In the genomic region with DNA sequence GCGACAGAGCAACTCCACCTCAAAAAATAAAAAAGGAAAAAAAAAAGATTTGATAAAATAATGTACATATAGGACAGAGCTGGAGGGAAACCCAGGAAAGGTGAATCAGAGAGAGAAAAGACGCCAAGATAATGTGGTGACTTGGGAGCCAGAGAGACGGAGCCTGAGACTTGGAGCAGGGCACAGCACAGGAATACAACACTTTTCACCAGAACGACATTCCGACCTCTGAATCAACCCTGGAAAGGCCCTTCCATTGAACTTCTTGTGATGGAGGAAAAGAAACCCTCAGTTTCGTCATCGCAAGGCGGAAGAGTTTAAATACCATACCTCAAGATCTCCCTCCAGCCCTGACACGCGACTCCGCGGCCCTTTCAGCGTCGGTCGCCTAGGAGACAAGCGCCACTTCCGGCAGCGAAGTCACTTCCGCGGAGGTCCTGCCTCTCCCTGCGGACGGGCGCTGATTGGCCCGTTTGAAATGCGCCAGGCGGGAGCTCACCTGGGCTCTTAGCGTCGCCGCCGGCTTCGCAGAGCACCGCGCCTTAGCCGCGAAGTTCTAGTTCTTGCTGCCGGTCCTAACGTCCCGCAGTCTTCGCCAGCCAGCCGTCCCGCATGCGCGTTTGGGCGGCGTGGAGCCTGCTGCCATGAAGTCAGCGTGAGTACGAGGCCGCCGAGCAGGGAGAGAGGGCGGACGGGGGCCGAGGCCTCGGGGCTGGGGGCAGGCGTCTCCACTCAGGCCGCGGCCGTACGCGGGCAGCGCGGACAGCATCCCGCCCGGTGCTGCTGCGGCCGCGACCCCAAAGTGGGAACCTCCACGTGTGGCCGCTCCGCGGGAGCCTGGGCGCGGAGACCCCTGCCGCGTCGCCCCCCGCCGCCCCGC, we compare ENCODE assay signal across 8 cellular contexts. TPM values are rescaled to one million over a fixed set of nuclear protein-coding genes. Genes with fewer than 3 reads are reported as not detected.
DNase-seq lines count a peak whose midpoint lies in the region; ATAC-seq and TF ChIP-seq lines count a peak whose summit lies in the region.

A gene (plus strand): TSS at position 528 of the 880 bp plus-strand sequence. CDS start 117 bp downstream, at position 645.

- H2AFZ ChIP-seq in parathyroid adenoma: peak within 1 kb of the TSS; percentile 80

- peaks cover 30% of the 10 kb centered on the region for H3K4me1 Mint-ChIP-seq in activated naive CD8-positive, alpha-beta T cell treated with anti-CD3 and anti-CD28 coated beads, Interleukin-2, amount 10 ng/mL, durations not matched to agents 7 days and 5 days

- H3K9me3 ChIP-seq in parathyroid adenoma (ENCODE audit: control insufficient read depth, low read length) (no peaks in the 10 kb centered on the region), transverse colon (no peaks in the 10 kb centered on the region)

- no peak for TF ChIP-seq CTCF in parathyroid adenoma (IDR thresholded peaks at IDR 0.05)
- TF ChIP-seq CTCF in transverse colon (IDR thresholded peaks at IDR 0.05): no peak

- no peaks in the 10 kb centered on the region for H3K36me3 ChIP-seq in parathyroid adenoma (ENCODE audit: control insufficient read depth, insufficient read depth, low read length)
- no peaks in the 10 kb centered on the region for H3K36me3 ChIP-seq in transverse colon

- H3K27me3 Mint-ChIP-seq in activated naive CD8-positive, alpha-beta T cell treated with anti-CD3 and anti-CD28 coated beads, Interleukin-2, amount 10 ng/mL, durations not matched to agents 7 days and 5 days: peaks cover 4% of the 10 kb centered on the region

- H3K27me3 ChIP-seq in parathyroid adenoma (ENCODE audit: control insufficient read depth, insufficient read depth, low read length) (no peaks in the 10 kb centered on the region), transverse colon (no peaks in the 10 kb centered on the region)

- peak within 1 kb of the TSS; percentile 92 for H3K4me3 Mint-ChIP-seq in activated naive CD8-positive, alpha-beta T cell treated with anti-CD3 and anti-CD28 coated beads, Interleukin-2, amount 10 ng/mL, durations not matched to agents 7 days and 5 days

- no peaks in the 10 kb centered on the region for H3K9me3 Mint-ChIP-seq in activated naive CD8-positive, alpha-beta T cell treated with anti-CD3 and anti-CD28 coated beads, Interleukin-2, amount 10 ng/mL, durations not matched to agents 7 days and 5 days

- TF ChIP-seq POLR2A in GM10847 (IDR thresholded peaks at IDR 0.05; ENCODE audit: extremely low read depth, insufficient read length): peak; percentile 69
- no peak for TF ChIP-seq POLR2A in transverse colon (IDR thresholded peaks at IDR 0.05)

- TF ChIP-seq EP300 in transverse colon (IDR thresholded peaks at IDR 0.05; ENCODE audit: low read depth): no peak

- POLR2A ChIA-PET in activated naive CD8-positive, alpha-beta T cell treated with anti-CD3 and anti-CD28 coated beads, Interleukin-2, amount 10 ng/mL, durations not matched to agents 7 days and 5 days (lab: Charles Lee): interaction anchor here (1.0 to 4.1 kb wide), 4 partner anchors 18 to 44 kb away, joined by 3 to 52 read pairs (median 4); a partner anchor contains a TSS

- H3K36me3 Mint-ChIP-seq in activated naive CD8-positive, alpha-beta T cell treated with anti-CD3 and anti-CD28 coated beads, Interleukin-2, amount 10 ng/mL, durations not matched to agents 7 days and 5 days: peaks cover 23% of the 10 kb centered on the region

- ATAC-seq in HG02642 (IDR thresholded peaks at IDR 0.05; ENCODE audit: poor library complexity, unreplicated experiment) (peak; percentile 95), Right ventricle myocardium superior (ENCODE audit: poor library complexity) (peak; percentile 99)
- ATAC-seq in activated naive CD8-positive, alpha-beta T cell treated with anti-CD3 and anti-CD28 coated beads, Interleukin-2, amount 10 ng/mL, durations not matched to agents 7 days and 5 days (ENCODE audit: low read depth): peak; percentile 96

- peak; percentile 97 for DNase-seq in NCI-H1105 treated with DMSO at 0.1 percent for 48 hours (lab: John Stamatoyannopoulos, UW)
- DNase-seq in SW 1271 (lab: John Stamatoyannopoulos, UW): peak; percentile 88 to 95
- peak; percentile 92 for DNase-seq in activated naive CD8-positive, alpha-beta T cell treated with anti-CD3 and anti-CD28 coated beads, Interleukin-2, amount 10 ng/mL, durations not matched to agents 7 days and 5 days
- peak; percentile 95 for DNase-seq in Right ventricle myocardium superior
- peak; percentile 95 for DNase-seq in transverse colon

- peak within 1 kb of the TSS; percentile 85 for H3K27ac Mint-ChIP-seq in activated naive CD8-positive, alpha-beta T cell treated with anti-CD3 and anti-CD28 coated beads, Interleukin-2, amount 10 ng/mL, durations not matched to agents 7 days and 5 days

- peak within 1 kb of the TSS; percentile 56 for H3K4me3 ChIP-seq in parathyroid adenoma (ENCODE audit: low read depth, low read length)
- H3K4me3 ChIP-seq in transverse colon: peak within 1 kb of the TSS; percentile 43 to 98 (median 92)

- intact Hi-C loops in Right ventricle myocardium superior (cut with DNase I): no loop called here
- intact Hi-C loops in transverse colon (cut with DNase I; ENCODE audit: low total_unique reads): no loop called here

- no peaks in the 10 kb centered on the region for H3K4me1 ChIP-seq in parathyroid adenoma
- H3K4me1 ChIP-seq in transverse colon: peaks cover 0 to 14% (median 9%) of the 10 kb centered on the region in 4 donors

- WGBS in transverse colon (ENCODE audit: low coverage in 1 of 2), 2 donors: 5 to 18% methylated on average over 5 to 26 of the region's 78 CpGs

- in situ Hi-C loops in transverse colon (cut with MboI; ENCODE audit: low pct_ligation_motif_present in 1 of 4, low pct_unique_long_range_greater_than_20kb in 1 of 4, low sequenced_read_pairs in 3 of 4): no loop called here

- no peak within 1 kb of the TSS for H3K27ac ChIP-seq in parathyroid adenoma
- H3K27ac ChIP-seq in transverse colon: peak within 1 kb of the TSS; percentile 63 to 84 (median 76)

- H3K79me2 ChIP-seq in parathyroid adenoma: no peaks in the 10 kb centered on the region

- H3K4me2 ChIP-seq in parathyroid adenoma (ENCODE audit: low read length): peak within 1 kb of the TSS; percentile 96

- H3K9ac ChIP-seq in parathyroid adenoma: no peak within 1 kb of the TSS

RNA-seq across cellular contexts. Expression of the gene that starts here (rescaled TPM):
- 10 to 100 TPM; 50.7 to 57.7 TPM for total RNA-seq in activated naive CD8-positive, alpha-beta T cell treated with anti-CD3 and anti-CD28 coated beads, Interleukin-2, amount 10 ng/mL, durations not matched to agents 7 days and 5 days
- 0.70 TPM for total RNA-seq in Right ventricle myocardium superior
- 10 to 100 TPM in 1 of 4 donors, 1 to 10 TPM in 3; 1.9 to 11.5 (median 5.2) TPM for total RNA-seq in transverse colon

Comparison
In these comparisons a context has a peak if more than half of its experiments do, and no peak if none do; other contexts are left out.
1. RNA of the gene that starts here (total RNA-seq): 50.7 to 57.7 TPM in activated naive CD8-positive, alpha-beta T cell treated with anti-CD3 and anti-CD28 coated beads, Interleukin-2, amount 10 ng/mL, durations not matched to agents 7 days and 5 days; 1.9 to 11.5 TPM in transverse colon and 0.70 TPM in Right ventricle myocardium superior (single experiment); every median in the first group is over 4 times any median in the second.
2. Peak in DNase-seq and ATAC-seq in Right ventricle myocardium superior; RNA of the gene not detected or under 1 TPM.
3. Peak in every context shown above with its lines, with median percentiles within 50 percentile points of each other: ATAC-seq and DNase-seq.